Comparison of ENCODE assay signal across 8 cellular contexts in the genomic region with DNA sequence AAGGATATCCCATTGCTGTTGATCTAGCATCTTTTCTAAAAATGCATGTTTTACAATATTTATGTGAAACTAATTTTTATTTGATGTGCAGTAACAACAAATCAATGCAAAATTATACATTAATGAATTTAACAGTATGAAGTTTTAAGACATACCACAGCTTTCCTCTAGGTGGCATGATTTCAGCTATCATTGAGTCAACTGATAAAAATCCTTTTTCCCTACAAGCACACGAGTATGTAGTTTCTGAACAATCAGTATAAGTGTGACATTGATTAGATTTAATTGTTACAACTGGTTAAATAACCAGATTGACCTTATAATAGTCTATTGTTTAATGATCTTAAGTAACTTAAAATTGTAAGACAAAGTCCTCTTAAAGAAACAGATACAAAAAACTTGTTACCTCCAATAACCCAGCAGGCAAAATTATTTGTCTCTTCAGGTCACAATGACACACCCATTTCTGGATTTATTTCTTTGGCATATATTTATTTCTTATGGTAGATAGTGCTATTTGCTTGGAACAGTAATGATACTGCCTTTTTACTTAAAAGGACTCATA. TPM values are rescaled to one million over a fixed set of nuclear protein-coding genes. Genes with fewer than 3 reads are reported as not detected.
A peak's percentile ranks its signal among the peaks of the same experiment; 100 is the strongest.
DNase-seq lines count a peak whose midpoint lies in the region; ATAC-seq and TF ChIP-seq lines count a peak whose summit lies in the region.

No MANE protein-coding gene starts in this region.

- peak; percentile 73 for ATAC-seq in GM18870 (IDR thresholded peaks at IDR 0.05; ENCODE audit: unreplicated experiment)
- ATAC-seq in HG03521 (IDR thresholded peaks at IDR 0.05; ENCODE audit: unreplicated experiment), result peak; percentile 49
- peak; percentile 75 for ATAC-seq in SK-N-SH treated with all-trans-retinoic acid at 6 μM for 48 hours
- ATAC-seq in GM19324 (IDR thresholded peaks at IDR 0.05; ENCODE audit: low FRiP score, unreplicated experiment), result no peak
- no peak for ATAC-seq in GM21576 (IDR thresholded peaks at IDR 0.05; ENCODE audit: unreplicated experiment)

- H3K4me1 Mint-ChIP-seq in activated CD4-positive, alpha-beta memory T cell treated with anti-CD3 and anti-CD28 coated beads, Interleukin-2, amount 10 ng/mL, durations not matched to agents 7 days and 5 days, result no peaks in the 10 kb centered on the region

- CTCF ChIA-PET in activated CD4-positive, alpha-beta memory T cell treated with anti-CD3 and anti-CD28 coated beads, Interleukin-2, amount 10 ng/mL, durations not matched to agents 7 days and 5 days (lab: Charles Lee), result interaction anchor here (0.6 to 2.3 kb wide), 4 partner anchors 10 to 181 kb away, joined by 3 to 12 read pairs (median 6); no protein-coding TSS in a partner anchor

- H3K4me3 Mint-ChIP-seq in activated CD4-positive, alpha-beta memory T cell treated with anti-CD3 and anti-CD28 coated beads, Interleukin-2, amount 10 ng/mL, durations not matched to agents 7 days and 5 days, result no peak overlapping the region

- H3K9me3 Mint-ChIP-seq in activated CD4-positive, alpha-beta memory T cell treated with anti-CD3 and anti-CD28 coated beads, Interleukin-2, amount 10 ng/mL, durations not matched to agents 7 days and 5 days, result no peaks in the 10 kb centered on the region

- no peak overlapping the region for H3K27ac Mint-ChIP-seq in activated CD4-positive, alpha-beta memory T cell treated with anti-CD3 and anti-CD28 coated beads, Interleukin-2, amount 10 ng/mL, durations not matched to agents 7 days and 5 days

- POLR2A ChIA-PET in activated CD4-positive, alpha-beta memory T cell treated with anti-CD3 and anti-CD28 coated beads, Interleukin-2, amount 10 ng/mL, durations not matched to agents 7 days and 5 days (lab: Charles Lee), result no interaction called here

- H3K36me3 Mint-ChIP-seq in activated CD4-positive, alpha-beta memory T cell treated with anti-CD3 and anti-CD28 coated beads, Interleukin-2, amount 10 ng/mL, durations not matched to agents 7 days and 5 days (ENCODE audit: low read depth), result no peaks in the 10 kb centered on the region

- DNase-seq in Ammon's horn (ENCODE audit: low spot score) (peak; percentile 64), iris pigment epithelial cell (ENCODE audit: low read depth) (peak; percentile 64)
- DNase-seq in activated CD4-positive, alpha-beta memory T cell treated with anti-CD3 and anti-CD28 coated beads, Interleukin-2, amount 10 ng/mL, durations not matched to agents 7 days and 5 days, result no peak

- H3K27me3 Mint-ChIP-seq in activated CD4-positive, alpha-beta memory T cell treated with anti-CD3 and anti-CD28 coated beads, Interleukin-2, amount 10 ng/mL, durations not matched to agents 7 days and 5 days, result peaks cover 3% of the 10 kb centered on the region

TF ChIP-seq in SK-N-SH treated with all-trans-retinoic acid at 6 μM for 48 hours, 23 proteins besides CTCF, POLR2A, EP300 and RAD21:
- TF ChIP-seq, protein P1, sequence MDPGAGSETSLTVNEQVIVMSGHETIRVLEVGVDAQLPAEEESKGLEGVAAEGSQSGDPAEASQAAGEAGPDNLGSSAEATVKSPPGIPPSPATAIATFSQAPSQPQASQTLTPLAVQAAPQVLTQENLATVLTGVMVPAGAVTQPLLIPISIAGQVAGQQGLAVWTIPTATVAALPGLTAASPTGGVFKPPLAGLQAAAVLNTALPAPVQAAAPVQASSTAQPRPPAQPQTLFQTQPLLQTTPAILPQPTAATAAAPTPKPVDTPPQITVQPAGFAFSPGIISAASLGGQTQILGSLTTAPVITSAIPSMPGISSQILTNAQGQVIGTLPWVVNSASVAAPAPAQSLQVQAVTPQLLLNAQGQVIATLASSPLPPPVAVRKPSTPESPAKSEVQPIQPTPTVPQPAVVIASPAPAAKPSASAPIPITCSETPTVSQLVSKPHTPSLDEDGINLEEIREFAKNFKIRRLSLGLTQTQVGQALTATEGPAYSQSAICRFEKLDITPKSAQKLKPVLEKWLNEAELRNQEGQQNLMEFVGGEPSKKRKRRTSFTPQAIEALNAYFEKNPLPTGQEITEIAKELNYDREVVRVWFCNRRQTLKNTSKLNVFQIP (CRISPR knock-in tag; IDR thresholded peaks at IDR 0.05; ENCODE audit: borderline replicate concordance, low read depth), result no peak
- TF ChIP-seq GLIS3 (CRISPR knock-in tag; IDR thresholded peaks at IDR 0.05) (no peak), TSHZ2 (CRISPR knock-in tag; IDR thresholded peaks at IDR 0.05) (no peak), OSR1 (CRISPR knock-in tag; IDR thresholded peaks at IDR 0.05) (no peak), PATZ1 (CRISPR knock-in tag; IDR thresholded peaks at IDR 0.05; ENCODE audit: borderline replicate concordance) (no peak), TCF4 (CRISPR knock-in tag; IDR thresholded peaks at IDR 0.05; ENCODE audit: borderline replicate concordance) (no peak), ZC3H10 (CRISPR knock-in tag; IDR thresholded peaks at IDR 0.05) (no peak), RARB (CRISPR knock-in tag; IDR thresholded peaks at IDR 0.05) (no peak), ZNF70 (CRISPR knock-in tag; IDR thresholded peaks at IDR 0.05) (no peak), ZFP30 (CRISPR knock-in tag; IDR thresholded peaks at IDR 0.05) (no peak), CSRNP3 (CRISPR knock-in tag; IDR thresholded peaks at IDR 0.05) (no peak), PPARA (CRISPR knock-in tag; IDR thresholded peaks at IDR 0.05; ENCODE audit: borderline replicate concordance) (no peak), ISL1 (CRISPR knock-in tag; IDR thresholded peaks at IDR 0.05) (no peak)
- TF ChIP-seq, protein P2, sequence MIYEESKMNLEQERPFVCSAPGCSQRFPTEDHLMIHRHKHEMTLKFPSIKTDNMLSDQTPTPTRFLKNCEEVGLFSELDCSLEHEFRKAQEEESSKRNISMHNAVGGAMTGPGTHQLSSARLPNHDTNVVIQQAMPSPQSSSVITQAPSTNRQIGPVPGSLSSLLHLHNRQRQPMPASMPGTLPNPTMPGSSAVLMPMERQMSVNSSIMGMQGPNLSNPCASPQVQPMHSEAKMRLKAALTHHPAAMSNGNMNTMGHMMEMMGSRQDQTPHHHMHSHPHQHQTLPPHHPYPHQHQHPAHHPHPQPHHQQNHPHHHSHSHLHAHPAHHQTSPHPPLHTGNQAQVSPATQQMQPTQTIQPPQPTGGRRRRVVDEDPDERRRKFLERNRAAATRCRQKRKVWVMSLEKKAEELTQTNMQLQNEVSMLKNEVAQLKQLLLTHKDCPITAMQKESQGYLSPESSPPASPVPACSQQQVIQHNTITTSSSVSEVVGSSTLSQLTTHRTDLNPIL (CRISPR knock-in tag; IDR thresholded peaks at IDR 0.05; ENCODE audit: low read depth), result no peak

RNA-seq across cellular contexts. Expression of gene TGFB2, which starts 5.8 kb away (rescaled TPM):
- total RNA-seq in activated CD4-positive, alpha-beta memory T cell treated with anti-CD3 and anti-CD28 coated beads, Interleukin-2, amount 10 ng/mL, durations not matched to agents 7 days and 5 days, result not detected

RNA-seq across cellular contexts. Expression of gene RRP15, which starts 54.3 kb away (rescaled TPM):
- 10 to 100 TPM; 10.3 to 10.6 TPM for total RNA-seq in activated CD4-positive, alpha-beta memory T cell treated with anti-CD3 and anti-CD28 coated beads, Interleukin-2, amount 10 ng/mL, durations not matched to agents 7 days and 5 days

Comparison
In these comparisons a context has a peak if more than half of its experiments do, and no peak if none do; other contexts are left out.
1. ATAC-seq: peak in GM18870 (single experiment), HG03521 (single experiment) and SK-N-SH treated with all-trans-retinoic acid at 6 μM for 48 hours (single experiment); none in GM19324 (single experiment) and GM21576 (single experiment).